9 cellular contexts compared by ENCODE assay signal in the genomic region with DNA sequence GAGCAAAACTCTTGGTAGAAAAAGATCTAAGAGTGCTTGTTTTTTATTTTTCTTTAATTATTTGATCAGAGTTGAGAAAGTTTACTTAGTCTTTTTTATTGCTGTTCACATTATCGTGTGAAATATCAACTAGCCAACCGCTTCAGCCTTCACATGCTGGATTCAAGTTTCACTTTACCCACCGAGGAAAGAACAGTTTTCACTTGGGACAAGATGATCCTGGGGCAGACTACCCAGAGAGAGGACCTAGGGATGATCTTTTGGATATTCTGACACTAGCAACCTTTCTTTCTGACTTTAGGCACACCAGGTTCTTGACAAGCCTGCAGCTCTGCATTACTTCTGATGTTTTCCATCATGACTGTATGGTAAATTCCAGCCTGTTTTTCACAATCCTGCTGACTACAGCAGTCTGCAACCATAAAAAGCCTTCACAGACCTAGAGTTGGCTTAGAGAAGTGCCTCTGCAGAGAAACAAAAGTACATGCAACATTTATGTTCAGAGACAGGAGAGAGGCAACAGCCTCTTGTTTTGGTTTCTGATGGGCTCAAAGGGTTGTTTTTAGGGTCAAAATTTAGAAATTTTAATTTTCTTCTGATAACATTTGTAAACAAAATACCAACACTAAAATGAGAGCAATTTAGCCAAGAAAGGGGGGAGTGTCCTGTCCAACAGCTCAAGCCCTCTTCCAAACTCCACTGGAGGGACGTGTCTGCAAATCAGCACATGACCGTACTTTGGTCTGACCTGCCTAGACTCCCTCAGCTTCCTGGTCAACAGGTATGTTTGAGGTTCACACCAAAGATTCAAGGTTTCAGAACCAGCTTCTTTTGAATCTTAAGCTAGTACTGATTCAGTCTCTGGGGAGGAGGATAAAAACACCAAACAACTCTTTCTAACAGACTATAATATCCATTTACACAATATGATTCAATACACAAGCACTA. TPM values are rescaled to one million over a fixed set of nuclear protein-coding genes. Genes with fewer than 3 reads are reported as not detected.
A peak's percentile ranks its signal among the peaks of the same experiment; 100 is the strongest.
DNase-seq lines count a peak whose midpoint lies in the region; ATAC-seq, FAIRE-seq and TF ChIP-seq lines count a peak whose summit lies in the region.
"Had no signal": no experiment of that assay in that cellular context is flagged by ENCODE, and none has a peak within 500 bp of the region (broad histone marks: within the 10 kb centered on the region; RNA-seq: fewer than 3 reads in every experiment).

No MANE protein-coding gene starts in this region.

- ATAC-seq in HG02840 (IDR thresholded peaks at IDR 0.05; ENCODE audit: low FRiP score, unreplicated experiment) (no peak), HG02981 (IDR thresholded peaks at IDR 0.05; ENCODE audit: unreplicated experiment) (no peak)

- H3K27ac ChIP-seq in skin epidermis: peak overlapping the region in 17 of 21 experiments; percentile 3 to 80 (median 56)

- H3K27me3 ChIP-seq in bronchial epithelial cell (ENCODE audit: control insufficient read depth, insufficient read depth, low read length): no peaks in the 10 kb centered on the region

- H3K36me3 ChIP-seq in bronchial epithelial cell (ENCODE audit: control insufficient read depth, insufficient read depth, low read length): no peaks in the 10 kb centered on the region

- H3K4me3 ChIP-seq in bronchial epithelial cell (ENCODE audit: low read depth, low read length) (no peak overlapping the region), skin epidermis (peak overlapping the region; percentile 2 to 41 (median 18))

- DNase-seq in HCEC 1CT: peak; percentile 63
- DNase-seq in bronchial epithelial cell (ENCODE audit: low read depth): peak; percentile 47
- peak; percentile 34 for DNase-seq in kidney tubule cell (ENCODE audit: low spot score)
- no peak for DNase-seq in effector CD4-positive, alpha-beta T cell
- no peak for DNase-seq in cortex of kidney (lab: John Stamatoyannopoulos, UW)
- DNase-seq: activated CD8-positive, alpha-beta memory T cell treated with anti-CD3 and anti-CD28 coated beads, Interleukin-2, amount 50 U/mL, for 48 hours had no signal

- peak; percentile 50 for FAIRE-seq in bronchial epithelial cell (lab: Jason Lieb, UNC)

- TF ChIP-seq CTCF in bronchial epithelial cell (IDR thresholded peaks at IDR 0.05; ENCODE audit: insufficient read depth, low read length, severe bottlenecking): no peak

RNA-seq across cellular contexts. Expression of a gene that starts 0.9 kb away (rescaled TPM):
- 0.53 and 0.77 TPM in 2 replicates for total RNA-seq in bronchial epithelial cell

Comparison
In these comparisons a context has a peak if more than half of its experiments do, and no peak if none do; other contexts are left out.
1. DNase-seq: peak in HCEC 1CT (single experiment), bronchial epithelial cell (single experiment) and kidney tubule cell (single experiment); none in effector CD4-positive, alpha-beta T cell (single experiment) and cortex of kidney (single experiment).